ENCODE assay signal across 10 cellular contexts in genomic region chr20:36094497-36094896, GRCh38.
A peak's percentile ranks its signal among the peaks of the same experiment; 100 is the strongest.
DNase-seq lines count a peak whose midpoint lies in the region; ATAC-seq and TF ChIP-seq lines count a peak whose summit lies in the region.
"Had no signal": no experiment of that assay in that cellular context is flagged by ENCODE, and none has a peak within 500 bp of the region (broad histone marks: within the 10 kb centered on the region; RNA-seq: fewer than 3 reads in every experiment).

No MANE protein-coding gene starts in this region.

- H3K9me3 Mint-ChIP-seq in endothelial cell (ENCODE audit: unreplicated experiment): no peaks in the 10 kb centered on the region
- no peaks in the 10 kb centered on the region for H3K9me3 Mint-ChIP-seq in activated naive CD4-positive, alpha-beta T cell treated with anti-CD3 and anti-CD28 coated beads, Interleukin-2, amount 10 ng/mL, durations not matched to agents 7 days and 5 days

- H3K27ac Mint-ChIP-seq in endothelial cell (ENCODE audit: unreplicated experiment): no peak overlapping the region
- H3K27ac Mint-ChIP-seq in activated naive CD4-positive, alpha-beta T cell treated with anti-CD3 and anti-CD28 coated beads, Interleukin-2, amount 10 ng/mL, durations not matched to agents 7 days and 5 days: no peak overlapping the region

- peaks cover 12% of the 10 kb centered on the region for H3K27me3 Mint-ChIP-seq in endothelial cell (ENCODE audit: unreplicated experiment)
- peaks cover 74% of the 10 kb centered on the region for H3K27me3 Mint-ChIP-seq in activated naive CD4-positive, alpha-beta T cell treated with anti-CD3 and anti-CD28 coated beads, Interleukin-2, amount 10 ng/mL, durations not matched to agents 7 days and 5 days

- H3K79me1 ChIP-seq in mesendoderm (ENCODE audit: low read length): no peaks in the 10 kb centered on the region

- no peak overlapping the region for H2BK5ac ChIP-seq in mesendoderm (ENCODE audit: low read length)

- H3F3A ChIP-seq in PC-3 (ENCODE audit: low read length, unreplicated experiment): no peaks in the 10 kb centered on the region

- H3K79me2 ChIP-seq in PC-3 (ENCODE audit: low read length) (0 out of 2 replicates have a peak, but pooled peaks cover 9% of the 10 kb centered on the region), mesendoderm (ENCODE audit: control insufficient read depth, insufficient read depth, low read length) (no peaks in the 10 kb centered on the region)

- intact Hi-C loops in PC-3 (cut with micrococcal nuclease) (no loop called here), thyroid gland (cut with DNase I) (no loop called here)

- H3K9me3 ChIP-seq in PC-3 (ENCODE audit: low read length): no peaks in the 10 kb centered on the region
- H3K9me3 ChIP-seq in thyroid gland: no peaks in the 10 kb centered on the region

- peak overlapping the region; percentile 95 for H3K4me2 ChIP-seq in PC-3 (ENCODE audit: low read length)
- H3K4me2 ChIP-seq in mesendoderm (ENCODE audit: low read length): no peak overlapping the region

- peak in 1 of 2 donors; percentile 7 for TF ChIP-seq POLR2A in thyroid gland (IDR thresholded peaks at IDR 0.05)

- H3K4me3 Mint-ChIP-seq in endothelial cell (ENCODE audit: unreplicated experiment): peak overlapping the region; percentile 81
- H3K4me3 Mint-ChIP-seq in activated naive CD4-positive, alpha-beta T cell treated with anti-CD3 and anti-CD28 coated beads, Interleukin-2, amount 10 ng/mL, durations not matched to agents 7 days and 5 days: no peak overlapping the region

- no peak overlapping the region for H3K23ac ChIP-seq in mesendoderm (ENCODE audit: low read length)

- H3K4ac ChIP-seq in mesendoderm (ENCODE audit: low read depth, low read length): no peak overlapping the region

- CTCF ChIA-PET in PC-3 (lab: Charles Lee): interaction anchor here (0.6 to 1.3 kb wide), 2 partner anchors 44 to 100 kb away, joined by 3 read pairs; no protein-coding TSS in a partner anchor
- CTCF ChIA-PET in activated naive CD4-positive, alpha-beta T cell treated with anti-CD3 and anti-CD28 coated beads, Interleukin-2, amount 10 ng/mL, durations not matched to agents 7 days and 5 days (lab: Charles Lee): no interaction called here

- H3K36me3 Mint-ChIP-seq in endothelial cell (ENCODE audit: low read depth, unreplicated experiment): peaks cover 7% of the 10 kb centered on the region
- H3K36me3 Mint-ChIP-seq in activated naive CD4-positive, alpha-beta T cell treated with anti-CD3 and anti-CD28 coated beads, Interleukin-2, amount 10 ng/mL, durations not matched to agents 7 days and 5 days: peaks cover 4% of the 10 kb centered on the region

- H2AFZ ChIP-seq in PC-3 (ENCODE audit: low read length): peak overlapping the region; percentile 94

- H3K36me3 ChIP-seq in PC-3 (ENCODE audit: low read depth, low read length) (no peaks in the 10 kb centered on the region), mesendoderm (ENCODE audit: control insufficient read depth, insufficient read depth, low read length) (no peaks in the 10 kb centered on the region), thyroid gland (no peaks in the 10 kb centered on the region)

- POLR2A ChIA-PET in PC-3 (lab: Charles Lee; ENCODE audit: unreplicated experiment): interaction anchor here (0.6 kb wide), 1 partner anchor 8 kb away, joined by 17 read pairs; no protein-coding TSS in a partner anchor

- no peaks in the 10 kb centered on the region for H4K20me1 ChIP-seq in PC-3 (ENCODE audit: low read length)

- H3K4me3 ChIP-seq in PC-3 (ENCODE audit: low read length) (peak overlapping the region; percentile 82), mesendoderm (ENCODE audit: low read length) (no peak overlapping the region), thyroid gland (replicated peaks in 1 of 3) (no peak overlapping the region)

- peak overlapping the region; percentile 77 for H3K56ac ChIP-seq in mesendoderm (ENCODE audit: low read length)

- no peak for ATAC-seq in PC-3
- ATAC-seq in HG02763 (IDR thresholded peaks at IDR 0.05; ENCODE audit: unreplicated experiment): no peak

- no peak overlapping the region for H4K8ac ChIP-seq in mesendoderm (ENCODE audit: low read depth, low read length)

- H3K27ac ChIP-seq in PC-3 (ENCODE audit: low read length) (no peak overlapping the region), mesendoderm (ENCODE audit: low read depth, low read length) (no peak overlapping the region), thyroid gland (peak overlapping the region; percentile 68 to 84 (median 74))

- H3K4me1 ChIP-seq in PC-3 (ENCODE audit: insufficient read depth, low read length) (peaks cover 18% of the 10 kb centered on the region), mesendoderm (ENCODE audit: control insufficient read depth, low read depth, low read length) (peaks cover 21% of the 10 kb centered on the region), thyroid gland (peaks cover 43 to 44% of the 10 kb centered on the region in 2 donors)

- H3K27me3 ChIP-seq in PC-3 (ENCODE audit: low read length) (no peaks in the 10 kb centered on the region), mesendoderm (ENCODE audit: insufficient read depth, low read length, poor library complexity) (no peaks in the 10 kb centered on the region), thyroid gland (no peaks in the 10 kb centered on the region)

- no peak overlapping the region for H2BK120ac ChIP-seq in mesendoderm (ENCODE audit: low read depth, low read length)

- H3K9me2 ChIP-seq in PC-3 (replicated peaks; ENCODE audit: low read length): no peaks in the 10 kb centered on the region

- peaks cover 37% of the 10 kb centered on the region for H3K4me1 Mint-ChIP-seq in endothelial cell (ENCODE audit: unreplicated experiment)
- H3K4me1 Mint-ChIP-seq in activated naive CD4-positive, alpha-beta T cell treated with anti-CD3 and anti-CD28 coated beads, Interleukin-2, amount 10 ng/mL, durations not matched to agents 7 days and 5 days: peaks cover 26% of the 10 kb centered on the region

- DNase-seq in PC-3 (no peak), endothelial cell (ENCODE audit: low spot score) (peak; percentile 10), mesendoderm (peak; percentile 56), thyroid gland (peak in 1 of 2 donors; percentile 46), hippocampal formation (lab: John Stamatoyannopoulos, UW) (no peak)
- no peak for DNase-seq in activated naive CD4-positive, alpha-beta T cell treated with anti-CD3 and anti-CD28 coated beads, Interleukin-2, amount 10 ng/mL, durations not matched to agents 7 days and 5 days
- DNase-seq: erythroblast, NCI-H2081 treated with DMSO at 0.1 percent for 48 hours, SW 1271 had no signal

- no TSS peak for BruUV-seq in PC-3 (replicated peaks; lab: Mats Ljungman, UMichigan)

- no peak overlapping the region for H2BK15ac ChIP-seq in mesendoderm (replicated peaks; ENCODE audit: low read depth)

- TF ChIP-seq CTCF in PC-3 (conservative IDR thresholded peaks at IDR 0.05; ENCODE audit: low read depth, low read length) (no peak), endothelial cell (IDR thresholded peaks at IDR 0.05; ENCODE audit: unreplicated experiment) (no peak), thyroid gland (IDR thresholded peaks at IDR 0.05) (no peak)

- no peak overlapping the region for H3K18ac ChIP-seq in mesendoderm (ENCODE audit: low read length)

- no peak overlapping the region for H4K5ac ChIP-seq in mesendoderm (ENCODE audit: low read length)

- no peak overlapping the region for H2AK5ac ChIP-seq in mesendoderm (ENCODE audit: low read length)

- no peak overlapping the region for H3K9ac ChIP-seq in PC-3 (ENCODE audit: low read length)
- H3K9ac ChIP-seq in mesendoderm (ENCODE audit: low read length): no peak overlapping the region

- no CpG with 5 or more reads among the region's 6 CpGs for WGBS in mesendoderm (ENCODE audit: extremely low coverage, insufficient coverage, low lambda C conversion rate)
- 44 to 45% methylated on average over 6 of the region's 6 CpGs for WGBS in thyroid gland, 2 donors

Comparison
In these comparisons a context has a peak if more than half of its experiments do, and no peak if none do; other contexts are left out.
1. DNase-seq: peak in endothelial cell (single experiment) and mesendoderm (single experiment); none in PC-3 (single experiment), hippocampal formation (0 of 2) and activated naive CD4-positive, alpha-beta T cell treated with anti-CD3 and anti-CD28 coated beads, Interleukin-2, amount 10 ng/mL, durations not matched to agents 7 days and 5 days (single experiment).
2. H3K27ac ChIP-seq: peak in thyroid gland (3 of 3); none in PC-3 (single experiment) and mesendoderm (single experiment).